Comparison of ENCODE assay signal across 1 cellular context in the genomic region with DNA sequence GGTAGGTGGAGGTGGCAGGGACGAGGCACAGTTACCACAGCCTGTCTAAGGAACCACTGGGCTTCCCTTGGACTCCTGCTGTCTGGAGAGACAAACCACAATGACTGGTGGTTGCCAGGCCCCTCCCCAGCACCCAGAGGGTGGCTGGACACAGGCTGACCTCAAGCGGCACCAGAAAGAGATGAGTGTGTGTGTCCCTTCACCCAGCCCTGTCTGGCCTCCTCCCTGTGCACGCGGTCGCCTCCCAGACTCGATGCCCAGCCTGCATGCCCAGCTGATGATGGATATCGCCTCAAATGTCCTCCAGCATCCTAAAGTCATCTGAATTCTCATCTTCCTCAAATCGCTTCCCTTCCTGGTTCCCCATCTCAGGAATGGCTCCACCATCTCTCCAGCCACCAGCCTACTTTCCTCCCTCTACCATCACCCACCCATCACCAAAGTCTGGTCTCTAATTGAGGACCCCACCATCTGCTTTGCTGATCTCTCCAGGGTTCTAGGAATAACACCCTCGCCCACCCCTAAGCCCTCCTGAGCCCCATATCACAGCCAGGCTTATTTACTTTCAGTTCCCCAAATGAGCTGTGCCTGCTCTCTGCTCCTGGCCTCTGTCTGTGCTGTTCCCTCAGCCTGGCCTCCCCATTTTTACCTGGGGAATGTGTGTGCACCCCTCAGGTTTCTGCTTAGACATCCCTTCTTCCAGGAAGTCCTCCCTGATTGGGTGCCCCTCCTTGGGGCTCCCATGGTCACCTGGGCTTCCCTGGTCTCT.
A peak's percentile ranks its signal among the peaks of the same experiment; 100 is the strongest.
TF ChIP-seq lines count a peak whose summit lies in the region.

No MANE protein-coding gene starts in this region.

TF ChIP-seq in K562, 482 proteins besides CTCF, POLR2A, EP300 and RAD21 (continued from another document):
- TF ChIP-seq ZNF318 (IDR thresholded peaks at IDR 0.05; ENCODE audit: borderline replicate concordance in 1 of 2, low read depth in 1 of 2) (no peak), SMAD1 (IDR thresholded peaks at IDR 0.05; ENCODE audit: low read depth, low read length, partially characterized antibody) (no peak), ZFP36 (IDR thresholded peaks at IDR 0.05; ENCODE audit: low read depth, low read length, partially characterized antibody) (peak; percentile 71)
- TF ChIP-seq, protein P1, sequence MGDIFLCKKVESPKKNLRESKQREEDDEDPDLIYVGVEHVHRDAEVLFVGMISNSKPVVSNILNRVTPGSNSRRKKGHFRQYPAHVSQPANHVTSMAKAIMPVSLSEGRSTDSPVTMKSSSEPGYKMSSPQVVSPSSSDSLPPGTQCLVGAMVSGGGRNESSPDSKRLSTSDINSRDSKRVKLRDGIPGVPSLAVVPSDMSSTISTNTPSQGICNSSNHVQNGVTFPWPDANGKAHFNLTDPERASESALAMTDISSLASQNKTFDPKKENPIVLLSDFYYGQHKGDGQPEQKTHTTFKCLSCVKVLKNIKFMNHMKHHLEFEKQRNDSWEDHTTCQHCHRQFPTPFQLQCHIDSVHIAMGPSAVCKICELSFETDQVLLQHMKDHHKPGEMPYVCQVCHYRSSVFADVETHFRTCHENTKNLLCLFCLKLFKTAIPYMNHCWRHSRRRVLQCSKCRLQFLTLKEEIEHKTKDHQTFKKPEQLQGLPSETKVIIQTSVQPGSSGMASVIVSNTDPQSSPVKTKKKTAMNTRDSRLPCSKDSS (IDR thresholded peaks at IDR 0.05; ENCODE audit: low read depth, partially characterized antibody), result no peak
